In genomic region chr1:25695991-25696330, GRCh38 we compare ENCODE assay signal across 10 cellular contexts.
A peak's percentile ranks its signal among the peaks of the same experiment; 100 is the strongest.
DNase-seq lines count a peak whose midpoint lies in the region; FAIRE-seq and TF ChIP-seq lines count a peak whose summit lies in the region.
"Had no signal": no experiment of that assay in that cellular context is flagged by ENCODE, and none has a peak within 500 bp of the region (broad histone marks: within the 10 kb centered on the region; RNA-seq: fewer than 3 reads in every experiment).

No MANE protein-coding gene starts in this region.

- 33 to 67% methylated on average over 5 of the region's 5 CpGs for WGBS in esophagus, 2 donors
- WGBS in small intestine, 3 donors: 75 to 91% (median 85%) methylated on average over 5 of the region's 5 CpGs

- H3K27me3 ChIP-seq in esophagus (ENCODE audit: control insufficient read depth in 1 of 2, insufficient read depth in 2 of 2, low read length in 2 of 2) (no peaks in the 10 kb centered on the region), neural progenitor cell (no peaks in the 10 kb centered on the region), small intestine (ENCODE audit: control insufficient read depth in 2 of 2, insufficient read depth in 2 of 2, low read length in 2 of 2) (no peaks in the 10 kb centered on the region)

- peaks cover 12 to 17% of the 10 kb centered on the region in 2 donors for H3K4me1 ChIP-seq in esophagus (ENCODE audit: control insufficient read depth in 2 of 2, insufficient read depth in 2 of 2, low read length in 1 of 2)
- H3K4me1 ChIP-seq in neural progenitor cell: peaks cover 39% of the 10 kb centered on the region
- H3K4me1 ChIP-seq in small intestine (ENCODE audit: control insufficient read depth in 2 of 2, insufficient read depth in 1 of 2, low read depth in 1 of 2, low read length in 1 of 2): peaks cover 0 to 2% of the 10 kb centered on the region in 2 donors

- no peak overlapping the region for H3K4me2 ChIP-seq in neural progenitor cell

- FAIRE-seq in small intestine (lab: Jason Lieb, UNC): no peak
- FAIRE-seq: GM12878 had no signal

- H3K9ac ChIP-seq in neural progenitor cell: no peak overlapping the region

- intact Hi-C loops in activated T-helper 1 cell treated with anti-CD3 and anti-CD28 coated beads, Interleukin-12 subunit alpha, Interleukin-12 subunit beta, Interleukin-2, Interleukin-4 antibody, amounts not matched to agents 30 ng/mL and 10 ng/mL and 1 ng/mL, durations not matched to agents 14 hours and 24 hours and 36 hours (cut with micrococcal nuclease): no loop called here

- H3K9me3 Mint-ChIP-seq in neural progenitor cell: no peaks in the 10 kb centered on the region
- no peaks in the 10 kb centered on the region for H3K9me3 Mint-ChIP-seq in activated T-helper 1 cell treated with anti-CD3 and anti-CD28 coated beads, Interleukin-12 subunit alpha, Interleukin-12 subunit beta, Interleukin-2, Interleukin-4 antibody, amounts not matched to agents 30 ng/mL and 10 ng/mL and 1 ng/mL, durations not matched to agents 14 hours and 24 hours and 36 hours
- H3K9me3 Mint-ChIP-seq: memory B cell had no signal

- no peaks in the 10 kb centered on the region for H3K79me2 ChIP-seq in neural progenitor cell (ENCODE audit: low read depth)

- no peaks in the 10 kb centered on the region for H4K20me1 ChIP-seq in neural progenitor cell (ENCODE audit: low read depth)

- H3K27ac ChIP-seq in esophagus (ENCODE audit: low read depth in 2 of 2, low read length in 1 of 2): peak overlapping the region; percentile 26 to 91
- H3K27ac ChIP-seq in neural progenitor cell: no peak overlapping the region
- H3K27ac ChIP-seq in small intestine (ENCODE audit: low read depth in 1 of 2, low read length in 1 of 2): peak overlapping the region in 1 of 2 donors; percentile 89

- no peaks in the 10 kb centered on the region for H3K36me3 Mint-ChIP-seq in neural progenitor cell
- H3K36me3 Mint-ChIP-seq in activated T-helper 1 cell treated with anti-CD3 and anti-CD28 coated beads, Interleukin-12 subunit alpha, Interleukin-12 subunit beta, Interleukin-2, Interleukin-4 antibody, amounts not matched to agents 30 ng/mL and 10 ng/mL and 1 ng/mL, durations not matched to agents 14 hours and 24 hours and 36 hours (ENCODE audit: low read depth): no peaks in the 10 kb centered on the region
- H3K36me3 Mint-ChIP-seq: memory B cell had no signal

- no peak overlapping the region for H3K4me3 Mint-ChIP-seq in neural progenitor cell
- H3K4me3 Mint-ChIP-seq in activated T-helper 1 cell treated with anti-CD3 and anti-CD28 coated beads, Interleukin-12 subunit alpha, Interleukin-12 subunit beta, Interleukin-2, Interleukin-4 antibody, amounts not matched to agents 30 ng/mL and 10 ng/mL and 1 ng/mL, durations not matched to agents 14 hours and 24 hours and 36 hours: no peak overlapping the region
- H3K4me3 Mint-ChIP-seq: memory B cell had no signal

- TF ChIP-seq CTCF in AG10803 (conservative IDR thresholded peaks at IDR 0.05; ENCODE audit: low read length) (0 out of 2 replicates have a peak, but pooled peaks have one; percentile 2), neural progenitor cell (IDR thresholded peaks at IDR 0.05) (no peak)

- peaks cover 2% of the 10 kb centered on the region for H3K27me3 Mint-ChIP-seq in neural progenitor cell (ENCODE audit: insufficient read depth, low read depth)
- H3K27me3 Mint-ChIP-seq in activated T-helper 1 cell treated with anti-CD3 and anti-CD28 coated beads, Interleukin-12 subunit alpha, Interleukin-12 subunit beta, Interleukin-2, Interleukin-4 antibody, amounts not matched to agents 30 ng/mL and 10 ng/mL and 1 ng/mL, durations not matched to agents 14 hours and 24 hours and 36 hours (ENCODE audit: insufficient read depth): peaks cover 66% of the 10 kb centered on the region

- peaks cover 32% of the 10 kb centered on the region for H3F3A ChIP-seq in neural progenitor cell (ENCODE audit: low read depth)

- H3K36me3 ChIP-seq in esophagus (ENCODE audit: control insufficient read depth in 2 of 2, insufficient read depth in 2 of 2, low read length in 1 of 2): no peaks in the 10 kb centered on the region
- no peaks in the 10 kb centered on the region for H3K36me3 ChIP-seq in neural progenitor cell
- H3K36me3 ChIP-seq in small intestine (ENCODE audit: control insufficient read depth in 2 of 2, insufficient read depth in 2 of 2, low read length in 2 of 2): no peaks in the 10 kb centered on the region

- peak overlapping the region; percentile 41 for H2AFZ ChIP-seq in neural progenitor cell (replicated peaks)

- H3K27ac Mint-ChIP-seq in neural progenitor cell: peak overlapping the region; percentile 85
- no peak overlapping the region for H3K27ac Mint-ChIP-seq in activated T-helper 1 cell treated with anti-CD3 and anti-CD28 coated beads, Interleukin-12 subunit alpha, Interleukin-12 subunit beta, Interleukin-2, Interleukin-4 antibody, amounts not matched to agents 30 ng/mL and 10 ng/mL and 1 ng/mL, durations not matched to agents 14 hours and 24 hours and 36 hours
- H3K27ac Mint-ChIP-seq: memory B cell had no signal

- peak overlapping the region; percentile 24 for H3K4me3 ChIP-seq in AG10803 (ENCODE audit: low read length)
- no peak overlapping the region for H3K4me3 ChIP-seq in esophagus (ENCODE audit: low read depth in 1 of 2, low read length in 2 of 2)
- H3K4me3 ChIP-seq in neural progenitor cell: no peak overlapping the region
- H3K4me3 ChIP-seq in small intestine (ENCODE audit: low read depth in 1 of 2, low read length in 2 of 2): no peak overlapping the region
- H3K4me3 ChIP-seq: GM12878 had no signal

- DNase-seq in AG10803 (ENCODE audit: low read depth) (peak; percentile 90), M059J (ENCODE audit: low read depth) (peak; percentile 96), neural progenitor cell (ENCODE audit: low spot score) (no peak), DMS79 (lab: John Stamatoyannopoulos, UW) (no peak), small intestine (no peak)
- DNase-seq in activated CD4-positive, CD25-positive, alpha-beta regulatory T cell (lab: John Stamatoyannopoulos, UW): no peak
- DNase-seq in activated T-helper 1 cell treated with anti-CD3 and anti-CD28 coated beads, Interleukin-12 subunit alpha, Interleukin-12 subunit beta, Interleukin-2, Interleukin-4 antibody, amounts not matched to agents 30 ng/mL and 10 ng/mL and 1 ng/mL, durations not matched to agents 14 hours and 24 hours and 36 hours (ENCODE audit: low spot score): no peak

- peaks cover 64% of the 10 kb centered on the region for H3K4me1 Mint-ChIP-seq in neural progenitor cell
- H3K4me1 Mint-ChIP-seq in activated T-helper 1 cell treated with anti-CD3 and anti-CD28 coated beads, Interleukin-12 subunit alpha, Interleukin-12 subunit beta, Interleukin-2, Interleukin-4 antibody, amounts not matched to agents 30 ng/mL and 10 ng/mL and 1 ng/mL, durations not matched to agents 14 hours and 24 hours and 36 hours (ENCODE audit: low read depth): peaks cover 8% of the 10 kb centered on the region
- H3K4me1 Mint-ChIP-seq: memory B cell had no signal

- H3K9me3 ChIP-seq in esophagus (ENCODE audit: control insufficient read depth in 2 of 2, insufficient read depth in 1 of 2, low read depth in 1 of 2, low read length in 1 of 2) (no peaks in the 10 kb centered on the region), neural progenitor cell (ENCODE audit: low read depth) (no peaks in the 10 kb centered on the region), small intestine (ENCODE audit: control insufficient read depth, low read depth) (no peaks in the 10 kb centered on the region)

Comparison
In these comparisons a context has a peak if more than half of its experiments do, and no peak if none do; other contexts are left out.
1. DNase-seq: peak in AG10803 (single experiment) and M059J (single experiment); none in neural progenitor cell (single experiment), DMS79 (single experiment), activated CD4-positive, CD25-positive, alpha-beta regulatory T cell (0 of 4), small intestine (single experiment) and activated T-helper 1 cell treated with anti-CD3 and anti-CD28 coated beads, Interleukin-12 subunit alpha, Interleukin-12 subunit beta, Interleukin-2, Interleukin-4 antibody, amounts not matched to agents 30 ng/mL and 10 ng/mL and 1 ng/mL, durations not matched to agents 14 hours and 24 hours and 36 hours (single experiment).